Comparison of ENCODE assay signal across 8 cellular contexts in genomic region chr19:18932216-18932841, GRCh38. TPM values are rescaled to one million over a fixed set of nuclear protein-coding genes. Genes with fewer than 3 reads are reported as not detected.
A peak's percentile ranks its signal among the peaks of the same experiment; 100 is the strongest.
DNase-seq lines count a peak whose midpoint lies in the region; ATAC-seq and TF ChIP-seq lines count a peak whose summit lies in the region.

No MANE protein-coding gene starts in this region.

- H3K4me3 ChIP-seq in Jurkat, Clone E6-1 (ENCODE audit: low read length), result no peak overlapping the region
- H3K4me3 ChIP-seq in left lung, result peak overlapping the region in 1 of 2 donors; percentile 32

- intact Hi-C loops in left lung (cut with DNase I), result no loop called here

- H3K27me3 Mint-ChIP-seq in central memory CD8-positive, alpha-beta T cell, result peaks cover 14% of the 10 kb centered on the region

- peaks cover 5% of the 10 kb centered on the region for H3K36me3 Mint-ChIP-seq in central memory CD8-positive, alpha-beta T cell (ENCODE audit: insufficient read depth)

- no peaks in the 10 kb centered on the region for H3K9me3 ChIP-seq in left lung

- peaks cover 0 to 65% of the 10 kb centered on the region in 2 donors for H3K36me3 ChIP-seq in left lung

- H3K4me1 Mint-ChIP-seq in central memory CD8-positive, alpha-beta T cell, result peaks cover 9% of the 10 kb centered on the region

- H3K27ac ChIP-seq in left lung, result no peak overlapping the region

- no peaks in the 10 kb centered on the region for H3K9me3 Mint-ChIP-seq in central memory CD8-positive, alpha-beta T cell

- peak; percentile 87 for DNase-seq in CD1c-positive myeloid dendritic cell (ENCODE audit: extremely low spot score)
- DNase-seq in Jurkat, Clone E6-1 (ENCODE audit: low read depth, low spot score), result peak; percentile 20
- peak; percentile 82 to 87 for DNase-seq in activated CD4-positive, alpha-beta T cell treated with anti-CD3 and anti-CD28 coated beads for 24 hours (ENCODE audit: low read depth in 2 of 2)
- DNase-seq in central memory CD8-positive, alpha-beta T cell (ENCODE audit: low spot score in 2 of 2), result peak; percentile 45 to 49
- DNase-seq in left lung, result peak; percentile 84 to 97
- peak; percentile 74 for DNase-seq in stimulated activated CD8-positive, alpha-beta memory T cell treated with anti-CD3 and anti-CD28 coated beads, Interleukin-15, amount 100 ng/mL, for 24 hours (ENCODE audit: low read depth)
- DNase-seq in NCI-H446 treated with DMSO at 0.1 percent for 48 hours (lab: John Stamatoyannopoulos, UW), result no peak

- peak; percentile 80 for ATAC-seq in central memory CD8-positive, alpha-beta T cell (replicated peaks; ENCODE audit: extremely low read depth, poor library complexity, severe bottlenecking)
- ATAC-seq in left lung (peak; percentile 94), HG03432 (IDR thresholded peaks at IDR 0.05; ENCODE audit: unreplicated experiment) (no peak)

- H3K27ac Mint-ChIP-seq in central memory CD8-positive, alpha-beta T cell (ENCODE audit: low read depth), result peak overlapping the region; percentile 61

- H3K4me1 ChIP-seq in left lung, result peaks cover 0 to 12% of the 10 kb centered on the region in 2 donors

- peak overlapping the region; percentile 59 for H3K4me3 Mint-ChIP-seq in central memory CD8-positive, alpha-beta T cell

- H3K27me3 ChIP-seq in left lung, result no peaks in the 10 kb centered on the region

- TF ChIP-seq CTCF in left lung (IDR thresholded peaks at IDR 0.05), result no peak

RNA-seq across cellular contexts. Expression of gene HOMER3, which starts 8.7 kb away (rescaled TPM):
- polyA plus RNA-seq in Jurkat, Clone E6-1 (2012; ENCODE audit: insufficient read depth, insufficient read length), result 38.4 TPM
- total RNA-seq in left lung, result 10 to 100 TPM; 27.6 to 32.1 TPM

RNA-seq across cellular contexts. Expression of gene DDX49, which starts 12.8 kb away (rescaled TPM):
- 60.0 TPM for polyA plus RNA-seq in Jurkat, Clone E6-1 (2012; ENCODE audit: insufficient read depth, insufficient read length)
- total RNA-seq in left lung, result 10 to 100 TPM; 33.5 to 40.7 TPM

RNA-seq across cellular contexts. Expression of gene COPE, which starts 13.1 kb away (rescaled TPM):
- polyA plus RNA-seq in Jurkat, Clone E6-1 (2012; ENCODE audit: insufficient read depth, insufficient read length), result 311 TPM
- total RNA-seq in left lung, result 100 to 1,000 TPM; 196 to 226 TPM

RNA-seq across cellular contexts. Expression of gene CERS1, which starts 36.4 kb away (rescaled TPM):
- polyA plus RNA-seq in Jurkat, Clone E6-1 (2012; ENCODE audit: insufficient read depth, insufficient read length), result 12.0 TPM
- total RNA-seq in left lung, result under 1 TPM; 0.20 to 0.24 TPM
